ENCODE assay signal across 13 cellular contexts in genomic region chr1:23417570-23417969, GRCh38. TPM values are rescaled to one million over a fixed set of nuclear protein-coding genes. Genes with fewer than 3 reads are reported as not detected.
DNase-seq lines count a peak whose midpoint lies in the region; ATAC-seq and TF ChIP-seq lines count a peak whose summit lies in the region.
"Had no signal": no experiment of that assay in that cellular context is flagged by ENCODE, and none has a peak within 500 bp of the region (broad histone marks: within the 10 kb centered on the region; RNA-seq: fewer than 3 reads in every experiment).

No MANE protein-coding gene starts in this region.

- peak; percentile 1 for ATAC-seq in mucosa of descending colon
- ATAC-seq in HG03457 (IDR thresholded peaks at IDR 0.05; ENCODE audit: unreplicated experiment) = no peak
- no peak for ATAC-seq in esophagus mucosa
- ATAC-seq in GM23338 = no peak
- no peak for ATAC-seq in HG03095 (IDR thresholded peaks at IDR 0.05; ENCODE audit: unreplicated experiment)

- no peak overlapping the region for H3K4me3 Mint-ChIP-seq in GM23338

- no peak overlapping the region for H2AFZ ChIP-seq in GM23338

- H3K9me3 ChIP-seq in adrenal gland (replicated peaks in 1 of 3) = no peaks in the 10 kb centered on the region
- no peaks in the 10 kb centered on the region for H3K9me3 ChIP-seq in mucosa of descending colon
- H3K9me3 ChIP-seq: sigmoid colon, thoracic aorta had no signal

- peak; percentile 94 for DNase-seq in G401 (ENCODE audit: low spot score)
- DNase-seq in NCI-H2171 treated with DMSO at 0.1 percent for 48 hours (lab: John Stamatoyannopoulos, UW) = peak; percentile 94
- DNase-seq in adrenal gland = peak; percentile 56 to 88 (median 71)
- peak in 1 of 3 donors; percentile 42 for DNase-seq in mucosa of descending colon
- DNase-seq in GM23338 (ENCODE audit: low spot score) = no peak
- DNase-seq: activated naive CD4-positive, alpha-beta T cell treated with Interleukin-2 at 50 U/mL for 16 hours; MM.1S; sigmoid colon had no signal

- no peaks in the 10 kb centered on the region for H3K36me3 Mint-ChIP-seq in GM23338 (ENCODE audit: low read depth)

- no peaks in the 10 kb centered on the region for H3K27me3 ChIP-seq in adrenal gland
- H3K27me3 ChIP-seq in GM23338 (ENCODE audit: insufficient read depth) = peaks cover 99% of the 10 kb centered on the region
- H3K27me3 ChIP-seq: sigmoid colon had no signal

- H3K9me3 Mint-ChIP-seq in GM23338 = no peaks in the 10 kb centered on the region

- H3K36me3 ChIP-seq in adrenal gland (replicated peaks in 1 of 2) = peaks cover 0 to 7% of the 10 kb centered on the region in 2 donors
- no peaks in the 10 kb centered on the region for H3K36me3 ChIP-seq in mucosa of descending colon (ENCODE audit: low read depth)
- no peaks in the 10 kb centered on the region for H3K36me3 ChIP-seq in GM23338 (ENCODE audit: insufficient read depth)

- H3K27me3 Mint-ChIP-seq in GM23338 (ENCODE audit: insufficient read depth, low read depth, poor library complexity) = peaks cover 83% of the 10 kb centered on the region

- H3F3A ChIP-seq in GM23338 (replicated peaks; ENCODE audit: low read depth) = no peaks in the 10 kb centered on the region

- intact Hi-C loops in adrenal gland (cut with DNase I) (no loop called here), mucosa of descending colon (cut with DNase I, micrococcal nuclease) (no loop called here)

- H4K20me1 ChIP-seq in GM23338 (replicated peaks; ENCODE audit: insufficient read depth) = peaks cover 19% of the 10 kb centered on the region

- no peaks in the 10 kb centered on the region for H3K79me2 ChIP-seq in GM23338 (replicated peaks; ENCODE audit: insufficient read depth)

- H3K4me1 Mint-ChIP-seq in GM23338 = peaks cover 5% of the 10 kb centered on the region; the same call in 1 of the 3 replicates

- H3K4me3 ChIP-seq in adrenal gland = no peak overlapping the region
- H3K4me3 ChIP-seq in mucosa of descending colon = no peak overlapping the region
- no peak overlapping the region for H3K4me3 ChIP-seq in GM23338
- H3K4me3 ChIP-seq: sigmoid colon, thoracic aorta had no signal

- in situ Hi-C loops in G401 (cut with HindIII; ENCODE audit: low sequenced_read_pairs) = no loop called here

- no peak overlapping the region for H3K27ac Mint-ChIP-seq in GM23338

- H3K9me2 ChIP-seq in GM23338 (ENCODE audit: insufficient read depth) = no peaks in the 10 kb centered on the region

- TF ChIP-seq POLR2A in adrenal gland (IDR thresholded peaks at IDR 0.05) = no peak

- TF ChIP-seq CTCF in adrenal gland (IDR thresholded peaks at IDR 0.05) (no peak), mucosa of descending colon (IDR thresholded peaks at IDR 0.05) (no peak), GM23338 (conservative IDR thresholded peaks at IDR 0.05; ENCODE audit: low read depth in 2 of 2) (no peak)

- H3K27ac ChIP-seq in adrenal gland (peak overlapping the region in 2 of 5 donors; percentile 9 to 61), GM23338 (ENCODE audit: low read depth) (no peak overlapping the region)
- H3K27ac ChIP-seq: HL-60, sigmoid colon, thoracic aorta had no signal

- H3K4me2 ChIP-seq in GM23338 = no peak overlapping the region

- H3K4me1 ChIP-seq in adrenal gland (replicated peaks in 1 of 2) (peaks cover 19 to 30% of the 10 kb centered on the region in 2 donors), mucosa of descending colon (ENCODE audit: low read depth) (peaks cover 15% of the 10 kb centered on the region), GM23338 (ENCODE audit: insufficient read depth) (no peaks in the 10 kb centered on the region)

- 34 to 42% (median 38%) methylated on average over 1 to 3 of the region's 3 CpGs for WGBS in adrenal gland, 4 donors

TF ChIP-seq in GM23338, 12 proteins besides CTCF, POLR2A, EP300 and RAD21 (continues in another document):
- TF ChIP-seq EZH2phosphoT487 (IDR thresholded peaks at IDR 0.05; ENCODE audit: unreplicated experiment) (no peak), ZNF114 (CRISPR knock-in tag; IDR thresholded peaks at IDR 0.05) (no peak), JUNB (IDR thresholded peaks at IDR 0.05; ENCODE audit: unreplicated experiment) (no peak), ZNF331 (CRISPR knock-in tag; IDR thresholded peaks at IDR 0.05; ENCODE audit: low read depth) (no peak), POLR2AphosphoS5 (IDR thresholded peaks at IDR 0.05; ENCODE audit: low read depth) (no peak), STAT1 (IDR thresholded peaks at IDR 0.05; ENCODE audit: unreplicated experiment) (no peak), ZNF462 (CRISPR knock-in tag; IDR thresholded peaks at IDR 0.05) (no peak), EZH2 (IDR thresholded peaks at IDR 0.05; ENCODE audit: low read depth, unreplicated experiment) (no peak)

RNA-seq across cellular contexts. Expression of gene TCEA3, which starts 7.0 kb away (rescaled TPM):
- total RNA-seq in G401 (2014; rRNA removed; shearing (Covaris generic)) = 0.95 and 1.0 TPM in 2 replicates
- total RNA-seq in adrenal gland = 100 to 1,000 TPM in 5 of 8 donors, 10 to 100 TPM in 3; 23.6 to 152 (median 115) TPM
- 100 to 1,000 TPM in 2 of 3 donors, 10 to 100 TPM in 1; 51.8 to 132 (median 102) TPM for polyA plus RNA-seq in adrenal gland
- 100 to 1,000 TPM in 2 of 3 donors, 10 to 100 TPM in 1; 95.7 to 200 (median 125) TPM for total RNA-seq in mucosa of descending colon
- total RNA-seq in esophagus mucosa = 25.6 TPM
- total RNA-seq in GM23338 (2014; rRNA removed; shearing (Covaris generic)) = not detected in 2 replicates
- polyA plus RNA-seq in GM23338 (2016; fragmentation: Nextera tagmentation; extraction: Ambion mirVana) = 0.19 TPM in 1 of 2 replicates, not detected in the other

RNA-seq across cellular contexts. Expression of gene ZNF436, which starts 47.9 kb away (rescaled TPM):
- total RNA-seq in G401 (2014; rRNA removed; shearing (Covaris generic)) = 13.7 and 17.6 TPM in 2 replicates
- 10 to 100 TPM in 7 of 8 donors, 1 to 10 TPM in 1; 7.8 to 43.7 (median 25.1) TPM for total RNA-seq in adrenal gland
- polyA plus RNA-seq in adrenal gland = 10 to 100 TPM; 10.1 to 16.2 (median 13.3) TPM
- total RNA-seq in mucosa of descending colon = 10 to 100 TPM; 10.1 to 15.2 (median 11.4) TPM
- total RNA-seq in esophagus mucosa = 23.7 TPM
- total RNA-seq in GM23338 (2014; rRNA removed; shearing (Covaris generic)) = 1.0 and 2.2 TPM in 2 replicates
- polyA plus RNA-seq in GM23338 (2016; fragmentation: Nextera tagmentation; extraction: Ambion mirVana) = 0.23 and 0.33 TPM in 2 replicates

Comparison
In these comparisons a context has a peak if more than half of its experiments do, and no peak if none do; other contexts are left out.
1. RNA of gene TCEA3, which starts 7.0 kb away (total RNA-seq): 95.7 to 200 TPM in mucosa of descending colon, 23.6 to 152 TPM in adrenal gland and 25.6 TPM in esophagus mucosa (single experiment); 0.95 to 1.0 TPM in G401 and not detected in GM23338; every median in the first group is over 10 times any median in the second.